ENCODE assay signal across 28 cellular contexts in genomic region chr1:46543761-46544560, GRCh38. TPM values are rescaled to one million over a fixed set of nuclear protein-coding genes. Genes with fewer than 3 reads are reported as not detected.
DNase-seq lines count a peak whose midpoint lies in the region; ATAC-seq and TF ChIP-seq lines count a peak whose summit lies in the region.
"Had no signal": no experiment of that assay in that cellular context is flagged by ENCODE, and none has a peak within 500 bp of the region (broad histone marks: within the 10 kb centered on the region; RNA-seq: fewer than 3 reads in every experiment).

No MANE protein-coding gene starts in this region.

- no peaks in the 10 kb centered on the region for H3K36me3 ChIP-seq in HUES64 (ENCODE audit: insufficient read depth, low read length)
- H3K36me3 ChIP-seq in thyroid gland = no peaks in the 10 kb centered on the region
- H3K36me3 ChIP-seq: HAP-1, prostate gland, thoracic aorta had no signal

- intact Hi-C loops in thyroid gland (cut with DNase I) = no loop called here

- DNase-seq in coronary artery (ENCODE audit: low spot score) = no peak
- DNase-seq in neural crest cell (ENCODE audit: low read depth, low spot score) = no peak
- no peak for DNase-seq in thyroid gland
- no peak for DNase-seq in putamen (ENCODE audit: low spot score)
- DNase-seq in stimulated activated effector memory CD8-positive, alpha-beta T cell treated with anti-CD3 and anti-CD28 coated beads, Interleukin-12 subunit alpha, Interleukin-12 subunit beta, amount 100 ng/mL, for 72 hours (ENCODE audit: low spot score in 2 of 2) = no peak
- DNase-seq in mucosa of gallbladder (ENCODE audit: low spot score) = no peak
- DNase-seq: activated CD4-positive, alpha-beta memory T cell treated with anti-CD3 and anti-CD28 coated beads for 36 hours; activated CD4-positive, CD25-positive, alpha-beta regulatory T cell; activated effector memory CD4-positive, alpha-beta T cell treated with anti-CD3 and anti-CD28 coated beads, Interleukin-2, amount 50 U/mL, for 16 hours; activated T-cell treated with anti-CD3 and anti-CD28 coated beads for 4 hours; foreskin keratinocyte; hippocampal formation; left colon; NCI-H1417 treated with DMSO at 0.1 percent for 48 hours; NCI-H524 treated with DMSO at 0.1 percent for 48 hours; RPMI8226; stimulated activated CD4-positive, alpha-beta T cell treated with anti-CD3 and anti-CD28 coated beads, Interleukin-2, amount 100 ng/mL, for 48 hours; stimulated activated naive CD4-positive, alpha-beta T cell had no signal

- H3K9me3 ChIP-seq in HUES64 (ENCODE audit: insufficient read depth, low read depth, low read length) (no peaks in the 10 kb centered on the region), thyroid gland (no peaks in the 10 kb centered on the region)
- H3K9me3 ChIP-seq: HAP-1, prostate gland, thoracic aorta had no signal

- ATAC-seq in stimulated activated effector memory CD8-positive, alpha-beta T cell treated with anti-CD3 and anti-CD28 coated beads, Interleukin-12 subunit alpha, Interleukin-12 subunit beta, amount 100 ng/mL, for 72 hours = no peak
- ATAC-seq: left colon had no signal

- H3K9me3 Mint-ChIP-seq in neural crest cell = no peaks in the 10 kb centered on the region
- no peaks in the 10 kb centered on the region for H3K9me3 Mint-ChIP-seq in stimulated activated effector memory CD8-positive, alpha-beta T cell treated with anti-CD3 and anti-CD28 coated beads, Interleukin-12 subunit alpha, Interleukin-12 subunit beta, amount 100 ng/mL, for 72 hours
- H3K9me3 Mint-ChIP-seq: activated CD4-positive, alpha-beta memory T cell treated with anti-CD3 and anti-CD28 coated beads for 36 hours; dendritic cell treated with granulocyte-macrophage colony-stimulating factor and Interleukin-4, amounts not matched to agents 40 ng/mL and 50 ng/mL, for 4 days had no signal

- peaks cover 80% of the 10 kb centered on the region for H3K27me3 Mint-ChIP-seq in neural crest cell (ENCODE audit: low read depth)

- H3K4me3 Mint-ChIP-seq in neural crest cell = peak overlapping the region; percentile 27
- H3K4me3 Mint-ChIP-seq in stimulated activated effector memory CD8-positive, alpha-beta T cell treated with anti-CD3 and anti-CD28 coated beads, Interleukin-12 subunit alpha, Interleukin-12 subunit beta, amount 100 ng/mL, for 72 hours = no peak overlapping the region
- H3K4me3 Mint-ChIP-seq: activated CD4-positive, alpha-beta memory T cell treated with anti-CD3 and anti-CD28 coated beads for 36 hours; dendritic cell treated with granulocyte-macrophage colony-stimulating factor and Interleukin-4, amounts not matched to agents 40 ng/mL and 50 ng/mL, for 4 days had no signal

- peaks cover 2% of the 10 kb centered on the region for H3K36me3 Mint-ChIP-seq in neural crest cell (ENCODE audit: low read depth)
- no peaks in the 10 kb centered on the region for H3K36me3 Mint-ChIP-seq in stimulated activated effector memory CD8-positive, alpha-beta T cell treated with anti-CD3 and anti-CD28 coated beads, Interleukin-12 subunit alpha, Interleukin-12 subunit beta, amount 100 ng/mL, for 72 hours
- H3K36me3 Mint-ChIP-seq: activated CD4-positive, alpha-beta memory T cell treated with anti-CD3 and anti-CD28 coated beads for 36 hours had no signal

- peaks cover 14% of the 10 kb centered on the region for H3K4me1 Mint-ChIP-seq in neural crest cell
- H3K4me1 Mint-ChIP-seq in stimulated activated effector memory CD8-positive, alpha-beta T cell treated with anti-CD3 and anti-CD28 coated beads, Interleukin-12 subunit alpha, Interleukin-12 subunit beta, amount 100 ng/mL, for 72 hours = peaks cover 17% of the 10 kb centered on the region

- H3K27ac ChIP-seq in HUES64 (ENCODE audit: low read depth, low read length) (no peak overlapping the region), coronary artery (no peak overlapping the region), thyroid gland (no peak overlapping the region)
- H3K27ac ChIP-seq: foreskin keratinocyte, prostate gland, skin epidermis, thoracic aorta had no signal

- H3K4me3 ChIP-seq in HUES64 (ENCODE audit: low read length) (peak overlapping the region; percentile 55), coronary artery (peak overlapping the region; percentile 53), iPS-11a (ENCODE audit: low read depth, low read length) (peak overlapping the region; percentile 30), thyroid gland (replicated peaks in 1 of 3) (no peak overlapping the region)
- H3K4me3 ChIP-seq: HAP-1, prostate gland, skin epidermis, thoracic aorta had no signal

- H3K27ac Mint-ChIP-seq in neural crest cell (ENCODE audit: unreplicated experiment) = no peak overlapping the region
- no peak overlapping the region for H3K27ac Mint-ChIP-seq in stimulated activated effector memory CD8-positive, alpha-beta T cell treated with anti-CD3 and anti-CD28 coated beads, Interleukin-12 subunit alpha, Interleukin-12 subunit beta, amount 100 ng/mL, for 72 hours
- H3K27ac Mint-ChIP-seq: activated CD4-positive, alpha-beta memory T cell treated with anti-CD3 and anti-CD28 coated beads for 36 hours; CD14-positive monocyte; dendritic cell treated with granulocyte-macrophage colony-stimulating factor and Interleukin-4, amounts not matched to agents 40 ng/mL and 50 ng/mL, for 4 days had no signal

- no peak overlapping the region for H3K9ac ChIP-seq in HUES64 (ENCODE audit: low read depth, low read length)

- H3K4me1 ChIP-seq in HUES64 (ENCODE audit: insufficient read depth, low read length) = no peaks in the 10 kb centered on the region
- peaks cover 0 to 7% of the 10 kb centered on the region in 2 donors for H3K4me1 ChIP-seq in thyroid gland
- H3K4me1 ChIP-seq: foreskin keratinocyte, HAP-1, prostate gland had no signal

- H3K27me3 ChIP-seq in HUES64 (ENCODE audit: insufficient read depth, low read length) = peaks cover 86% of the 10 kb centered on the region
- peaks cover 8% of the 10 kb centered on the region for H3K27me3 ChIP-seq in thyroid gland

- no peak for TF ChIP-seq POLR2A in thyroid gland (IDR thresholded peaks at IDR 0.05)

- TF ChIP-seq CTCF in coronary artery (IDR thresholded peaks at IDR 0.05) = no peak
- TF ChIP-seq CTCF in neural crest cell (conservative IDR thresholded peaks at IDR 0.05) = no peak
- no peak for TF ChIP-seq CTCF in thyroid gland (IDR thresholded peaks at IDR 0.05)

- WGBS in HUES64 = 3% methylated on average over 57 of the region's 58 CpGs
- 7 to 9% methylated on average over 28 to 30 of the region's 58 CpGs for WGBS in thyroid gland, 2 donors

RNA-seq across cellular contexts. Expression of gene KNCN, which starts 7.5 kb away (rescaled TPM):
- not detected for polyA plus RNA-seq in HUES64 (2013, experiment 1 of 2)
- polyA plus RNA-seq in HUES64 (2013, experiment 2 of 2) = not detected
- total RNA-seq in neural crest cell = not detected in 2 replicates
- not detected for total RNA-seq in thyroid gland
- not detected for total RNA-seq in mucosa of gallbladder
- total RNA-seq: activated CD4-positive, alpha-beta memory T cell treated with anti-CD3 and anti-CD28 coated beads for 36 hours; epithelial cell of proximal tubule; foreskin keratinocyte; left colon; MCF 10A; prostate gland; thoracic aorta had no signal
- polyA plus RNA-seq: CD14-positive monocyte, foreskin keratinocyte had no signal

RNA-seq across cellular contexts. Expression of gene DMBX1, which starts 54.3 kb away (rescaled TPM):
- 0.50 TPM for polyA plus RNA-seq in HUES64 (2013, experiment 1 of 2)
- polyA plus RNA-seq in HUES64 (2013, experiment 2 of 2) = 0.70 TPM
- not detected in 2 replicates for total RNA-seq in neural crest cell
- total RNA-seq in thyroid gland = not detected
- not detected for total RNA-seq in mucosa of gallbladder
- total RNA-seq: epithelial cell of proximal tubule, foreskin keratinocyte, left colon, MCF 10A, prostate gland, thoracic aorta had no signal
- polyA plus RNA-seq: CD14-positive monocyte, foreskin keratinocyte had no signal

Comparison
In these comparisons a context has a peak if more than half of its experiments do, and no peak if none do; other contexts are left out.
1. H3K4me3 ChIP-seq: peak in HUES64 (single experiment), coronary artery (single experiment) and iPS-11a (single experiment); none in thyroid gland (0 of 3).